In the genomic region with DNA sequence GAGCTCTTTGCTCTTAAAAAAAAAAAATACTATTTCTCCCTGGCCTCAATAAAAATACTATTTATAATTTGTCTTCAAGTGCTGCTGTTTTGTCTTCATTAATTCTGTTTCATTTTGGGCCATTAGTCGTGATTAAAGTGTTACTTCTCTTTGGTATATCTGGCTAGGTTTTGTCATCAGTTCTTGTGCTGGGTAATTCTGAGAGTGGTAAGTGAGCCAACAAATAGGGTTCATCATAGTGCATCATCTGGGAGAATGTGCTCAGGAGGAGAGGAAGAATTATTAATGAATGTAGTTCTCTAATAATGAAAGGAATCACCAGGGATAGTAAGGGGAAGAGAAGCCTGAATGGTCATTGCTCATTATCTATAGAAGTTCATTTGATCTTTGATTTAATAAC, we compare ENCODE assay signal across 1 cellular context.
TF ChIP-seq lines count a peak whose summit lies in the region.

No MANE protein-coding gene starts in this region.

TF ChIP-seq in GM12878, 131 proteins besides CTCF, POLR2A, EP300 and RAD21 (continued from another document):
- TF ChIP-seq, protein P1, sequence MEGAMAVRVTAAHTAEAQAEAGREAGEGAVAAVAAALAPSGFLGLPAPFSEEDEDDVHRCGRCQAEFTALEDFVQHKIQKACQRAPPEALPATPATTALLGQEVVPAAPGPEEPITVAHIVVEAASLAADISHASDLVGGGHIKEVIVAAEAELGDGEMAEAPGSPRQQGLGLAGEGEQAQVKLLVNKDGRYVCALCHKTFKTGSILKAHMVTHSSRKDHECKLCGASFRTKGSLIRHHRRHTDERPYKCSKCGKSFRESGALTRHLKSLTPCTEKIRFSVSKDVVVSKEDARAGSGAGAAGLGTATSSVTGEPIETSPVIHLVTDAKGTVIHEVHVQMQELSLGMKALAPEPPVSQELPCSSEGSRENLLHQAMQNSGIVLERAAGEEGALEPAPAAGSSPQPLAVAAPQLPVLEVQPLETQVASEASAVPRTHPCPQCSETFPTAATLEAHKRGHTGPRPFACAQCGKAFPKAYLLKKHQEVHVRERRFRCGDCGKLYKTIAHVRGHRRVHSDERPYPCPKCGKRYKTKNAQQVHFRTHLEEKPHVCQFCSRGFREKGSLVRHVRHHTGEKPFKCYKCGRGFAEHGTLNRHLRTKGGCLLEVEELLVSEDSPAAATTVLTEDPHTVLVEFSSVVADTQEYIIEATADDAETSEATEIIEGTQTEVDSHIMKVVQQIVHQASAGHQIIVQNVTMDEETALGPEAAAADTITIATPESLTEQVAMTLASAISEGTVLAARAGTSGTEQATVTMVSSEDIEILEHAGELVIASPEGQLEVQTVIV (IDR thresholded peaks at IDR 0.05; ENCODE audit: borderline replicate concordance, partially characterized antibody): no peak
- no peak for TF ChIP-seq ASH2L (IDR thresholded peaks at IDR 0.05; ENCODE audit: borderline replicate concordance, low read depth)
TF ChIP-seq in GM12878: peak in this region for 0.
